Comparison of ENCODE assay signal across 25 cellular contexts in genomic region chr10:84159076-84159475, GRCh38. TPM values are rescaled to one million over a fixed set of nuclear protein-coding genes. Genes with fewer than 3 reads are reported as not detected.
DNase-seq lines count a peak whose midpoint lies in the region; ATAC-seq and TF ChIP-seq lines count a peak whose summit lies in the region.
"Had no signal": no experiment of that assay in that cellular context is flagged by ENCODE, and none has a peak within 500 bp of the region (broad histone marks: within the 10 kb centered on the region; RNA-seq: fewer than 3 reads in every experiment).

No MANE protein-coding gene starts in this region.

- no peak overlapping the region for H3K4me3 Mint-ChIP-seq in CD4-positive, CD25-positive, alpha-beta regulatory T cell
- no peak overlapping the region for H3K4me3 Mint-ChIP-seq in neural progenitor cell
- H3K4me3 Mint-ChIP-seq: activated B cell treated with CpG ODN at 0.5 μM for 24 hours; activated CD4-positive, alpha-beta memory T cell treated with anti-CD3 and anti-CD28 coated beads, Interleukin-2, amount 10 ng/mL, durations not matched to agents 7 days and 5 days; central memory CD8-positive, alpha-beta T cell had no signal

- H3K79me2 ChIP-seq in neural progenitor cell (ENCODE audit: low read depth) = no peaks in the 10 kb centered on the region

- no peaks in the 10 kb centered on the region for H3F3A ChIP-seq in neural progenitor cell (ENCODE audit: low read depth)

- H3K4me1 ChIP-seq in CD4-positive, CD25-positive, alpha-beta regulatory T cell (ENCODE audit: control insufficient read depth, insufficient read depth, low read length, poor library complexity, severe bottlenecking) = no peaks in the 10 kb centered on the region
- H3K4me1 ChIP-seq in NT2/D1 (ENCODE audit: insufficient read depth, insufficient read length) (peaks cover 9% of the 10 kb centered on the region), esophagus (ENCODE audit: control insufficient read depth in 2 of 2, insufficient read depth in 2 of 2, low read length in 1 of 2) (peaks cover 0 to 3% of the 10 kb centered on the region in 2 donors), neural progenitor cell (no peaks in the 10 kb centered on the region)

- H3K4me2 ChIP-seq in neural progenitor cell = no peak overlapping the region
- H3K4me2 ChIP-seq: PC-9 had no signal

- peaks cover 4% of the 10 kb centered on the region for H3K27me3 ChIP-seq in CD4-positive, CD25-positive, alpha-beta regulatory T cell (ENCODE audit: control insufficient read depth, insufficient read depth, low read length)
- H3K27me3 ChIP-seq in NT2/D1 (ENCODE audit: insufficient read depth, insufficient read length) = no peaks in the 10 kb centered on the region
- no peaks in the 10 kb centered on the region for H3K27me3 ChIP-seq in esophagus (ENCODE audit: control insufficient read depth in 1 of 2, insufficient read depth in 2 of 2, low read length in 2 of 2)
- no peaks in the 10 kb centered on the region for H3K27me3 ChIP-seq in neural progenitor cell

- TF ChIP-seq CTCF in neural progenitor cell (IDR thresholded peaks at IDR 0.05) (no peak), GM13977 (IDR thresholded peaks at IDR 0.05; ENCODE audit: extremely low read depth, insufficient read depth, missing control alignments) (no peak)

- H3K4me3 ChIP-seq in CD4-positive, CD25-positive, alpha-beta regulatory T cell (ENCODE audit: low read depth, low read length) = no peak overlapping the region
- H3K4me3 ChIP-seq in NT2/D1 (ENCODE audit: insufficient read length, low read depth) (no peak overlapping the region), esophagus (ENCODE audit: low read depth in 1 of 2, low read length in 2 of 2) (no peak overlapping the region), neural progenitor cell (no peak overlapping the region)
- H3K4me3 ChIP-seq: PC-9 had no signal

- H3K9me3 ChIP-seq in CD4-positive, CD25-positive, alpha-beta regulatory T cell (ENCODE audit: control insufficient read depth in 2 of 2, low read length in 2 of 2) = no peaks in the 10 kb centered on the region
- H3K9me3 ChIP-seq in NT2/D1 (ENCODE audit: insufficient read depth, low read length) (no peaks in the 10 kb centered on the region), esophagus (ENCODE audit: control insufficient read depth in 2 of 2, insufficient read depth in 1 of 2, low read depth in 1 of 2, low read length in 1 of 2) (no peaks in the 10 kb centered on the region), neural progenitor cell (ENCODE audit: low read depth) (no peaks in the 10 kb centered on the region)

- H3K27ac Mint-ChIP-seq in CD4-positive, CD25-positive, alpha-beta regulatory T cell = peak overlapping the region in 2 of 3 donors; percentile 82 to 89
- H3K27ac Mint-ChIP-seq in neural progenitor cell = peak overlapping the region; percentile 62
- H3K27ac Mint-ChIP-seq: activated B cell treated with CpG ODN at 0.5 μM for 24 hours; activated CD4-positive, alpha-beta memory T cell treated with anti-CD3 and anti-CD28 coated beads, Interleukin-2, amount 10 ng/mL, durations not matched to agents 7 days and 5 days had no signal

- peaks cover 10% of the 10 kb centered on the region for H3K27me3 Mint-ChIP-seq in CD4-positive, CD25-positive, alpha-beta regulatory T cell
- H3K27me3 Mint-ChIP-seq in neural progenitor cell (ENCODE audit: insufficient read depth, low read depth) = peaks cover 5% of the 10 kb centered on the region
- H3K27me3 Mint-ChIP-seq: central memory CD8-positive, alpha-beta T cell had no signal

- H3K36me3 Mint-ChIP-seq in CD4-positive, CD25-positive, alpha-beta regulatory T cell = peaks cover 8% of the 10 kb centered on the region
- H3K36me3 Mint-ChIP-seq in neural progenitor cell = peaks cover 3% of the 10 kb centered on the region

- WGBS in esophagus, 2 donors = 32% methylated on average over 8 of the region's 8 CpGs

- in situ Hi-C loops in GM13977 (cut with MboI; ENCODE audit: low pct_unique_long_range_greater_than_20kb, low sequenced_read_pairs, unreplicated experiment) = no loop called here

- H3K4me1 Mint-ChIP-seq in CD4-positive, CD25-positive, alpha-beta regulatory T cell = peaks cover 0 to 6% (median under 1%) of the 10 kb centered on the region in 4 donors
- H3K4me1 Mint-ChIP-seq in neural progenitor cell = no peaks in the 10 kb centered on the region

- no peak for DNase-seq in CD4-positive, CD25-positive, alpha-beta regulatory T cell
- DNase-seq in NT2/D1 (ENCODE audit: low read depth, low spot score) (no peak), neural progenitor cell (ENCODE audit: low spot score) (no peak), GM13977 (ENCODE audit: low spot score) (no peak), NCI-H2196 (lab: John Stamatoyannopoulos, UW; ENCODE audit: unreplicated experiment) (no peak), NCI-H226 (no peak)
- DNase-seq: activated B cell treated with CpG ODN at 0.5 μM for 24 hours; activated CD4-positive, alpha-beta memory T cell treated with anti-CD3 and anti-CD28 coated beads, Interleukin-2, amount 10 ng/mL, durations not matched to agents 7 days and 5 days; activated T-cell treated with anti-CD3 and anti-CD28 coated beads for 4 hours; amniotic stem cell; effector CD8-positive, alpha-beta T cell; glutamatergic neuron; left ventricle myocardium superior; NCI-H1436; occipital lobe; PC-9; right cardiac atrium; stimulated activated CD4-positive, alpha-beta T cell treated with anti-CD3 and anti-CD28 coated beads, Interleukin-12 subunit alpha, Interleukin-12 subunit beta, amount 100 ng/mL, for 4 hours; substantia nigra had no signal

- ATAC-seq in CD4-positive, CD25-positive, alpha-beta regulatory T cell (ENCODE audit: low read depth in 2 of 2) = no peak
- no peak for ATAC-seq in HG03175 (IDR thresholded peaks at IDR 0.05; ENCODE audit: unreplicated experiment)
- ATAC-seq: left ventricle myocardium superior had no signal

- no peaks in the 10 kb centered on the region for H3K9me3 Mint-ChIP-seq in CD4-positive, CD25-positive, alpha-beta regulatory T cell
- H3K9me3 Mint-ChIP-seq in neural progenitor cell = no peaks in the 10 kb centered on the region
- H3K9me3 Mint-ChIP-seq: activated B cell treated with CpG ODN at 0.5 μM for 24 hours; activated CD4-positive, alpha-beta memory T cell treated with anti-CD3 and anti-CD28 coated beads, Interleukin-2, amount 10 ng/mL, durations not matched to agents 7 days and 5 days; central memory CD8-positive, alpha-beta T cell had no signal

- peak overlapping the region; percentile 83 for H2AFZ ChIP-seq in neural progenitor cell (replicated peaks)
- H2AFZ ChIP-seq: PC-9 had no signal

- no peaks in the 10 kb centered on the region for H4K20me1 ChIP-seq in neural progenitor cell (ENCODE audit: low read depth)

- H3K36me3 ChIP-seq in CD4-positive, CD25-positive, alpha-beta regulatory T cell (ENCODE audit: control insufficient read depth, insufficient read depth, low read length) = peaks cover 7% of the 10 kb centered on the region
- H3K36me3 ChIP-seq in NT2/D1 (ENCODE audit: insufficient read depth, insufficient read length, low read length) (peaks cover 3% of the 10 kb centered on the region), esophagus (ENCODE audit: control insufficient read depth in 2 of 2, insufficient read depth in 2 of 2, low read length in 1 of 2) (peaks cover 0 to 6% of the 10 kb centered on the region in 2 donors), neural progenitor cell (no peaks in the 10 kb centered on the region)

- H3K9ac ChIP-seq in NT2/D1 (ENCODE audit: insufficient read length, low read depth) (peak overlapping the region; percentile 5), neural progenitor cell (no peak overlapping the region)

- no peak overlapping the region for H3K27ac ChIP-seq in CD4-positive, CD25-positive, alpha-beta regulatory T cell (ENCODE audit: insufficient read depth, low read length, poor library complexity, severe bottlenecking)
- H3K27ac ChIP-seq in esophagus (ENCODE audit: low read depth in 2 of 2, low read length in 1 of 2) (peak overlapping the region; percentile 73 to 90), neural progenitor cell (no peak overlapping the region)
- H3K27ac ChIP-seq: C4-2B, PC-9 had no signal

RNA-seq across cellular contexts. Expression of gene GPR15LG, which starts 14.5 kb away (rescaled TPM):
- total RNA-seq in CD4-positive, CD25-positive, alpha-beta regulatory T cell = not detected
- polyA plus RNA-seq in CD4-positive, CD25-positive, alpha-beta regulatory T cell = not detected
- polyA plus RNA-seq in esophagus = 100 to 1,000 TPM; 273 to 321 TPM
- total RNA-seq in neural progenitor cell (ENCODE audit: low replicate concordance) = not detected in 2 replicates
- total RNA-seq: activated B cell treated with CpG ODN at 0.5 μM for 24 hours; activated CD4-positive, alpha-beta memory T cell treated with anti-CD3 and anti-CD28 coated beads, Interleukin-2, amount 10 ng/mL, durations not matched to agents 7 days and 5 days; fibroblast of lung; left ventricle myocardium superior; occipital lobe; PC-9; right cardiac atrium; T-helper 1 cell treated with Interleukin-12 subunit alpha and Interleukin-12 subunit beta and Interleukin-4 antibody, amounts not matched to agents 30 ng/mL and 1 ng/mL, for 36 hours had no signal
- polyA plus RNA-seq: fibroblast of lung, right cardiac atrium had no signal

RNA-seq across cellular contexts. Expression of gene GHITM, which starts 19.8 kb away (rescaled TPM):
- total RNA-seq in CD4-positive, CD25-positive, alpha-beta regulatory T cell = 77.9 TPM
- 100 to 1,000 TPM; 273 to 303 (median 288) TPM for polyA plus RNA-seq in CD4-positive, CD25-positive, alpha-beta regulatory T cell
- 100 to 1,000 TPM in 1 of 2 donors, 10 to 100 TPM in 1; 62.8 to 144 TPM for polyA plus RNA-seq in esophagus
- 127 and 181 TPM in 2 replicates for total RNA-seq in neural progenitor cell (ENCODE audit: low replicate concordance)

RNA-seq across cellular contexts. Expression of gene CDHR1, which starts 35.3 kb away (rescaled TPM):
- 0.25 TPM for total RNA-seq in CD4-positive, CD25-positive, alpha-beta regulatory T cell
- under 1 TPM in 1 of 4 donors, not detected in 3; 0.28 TPM for polyA plus RNA-seq in CD4-positive, CD25-positive, alpha-beta regulatory T cell
- 10 to 100 TPM in 1 of 2 donors, 1 to 10 TPM in 1; 5.0 to 16.1 TPM for polyA plus RNA-seq in esophagus
- total RNA-seq in neural progenitor cell (ENCODE audit: low replicate concordance) = 1.4 and 2.7 TPM in 2 replicates
- total RNA-seq: fibroblast of lung, PC-9 had no signal

Comparison
In these comparisons a context has a peak if more than half of its experiments do, and no peak if none do; other contexts are left out.
1. H3K27ac ChIP-seq: peak in esophagus (2 of 2); none in CD4-positive, CD25-positive, alpha-beta regulatory T cell (single experiment) and neural progenitor cell (single experiment).